ENCODE assay signal across 8 cellular contexts in the genomic region with DNA sequence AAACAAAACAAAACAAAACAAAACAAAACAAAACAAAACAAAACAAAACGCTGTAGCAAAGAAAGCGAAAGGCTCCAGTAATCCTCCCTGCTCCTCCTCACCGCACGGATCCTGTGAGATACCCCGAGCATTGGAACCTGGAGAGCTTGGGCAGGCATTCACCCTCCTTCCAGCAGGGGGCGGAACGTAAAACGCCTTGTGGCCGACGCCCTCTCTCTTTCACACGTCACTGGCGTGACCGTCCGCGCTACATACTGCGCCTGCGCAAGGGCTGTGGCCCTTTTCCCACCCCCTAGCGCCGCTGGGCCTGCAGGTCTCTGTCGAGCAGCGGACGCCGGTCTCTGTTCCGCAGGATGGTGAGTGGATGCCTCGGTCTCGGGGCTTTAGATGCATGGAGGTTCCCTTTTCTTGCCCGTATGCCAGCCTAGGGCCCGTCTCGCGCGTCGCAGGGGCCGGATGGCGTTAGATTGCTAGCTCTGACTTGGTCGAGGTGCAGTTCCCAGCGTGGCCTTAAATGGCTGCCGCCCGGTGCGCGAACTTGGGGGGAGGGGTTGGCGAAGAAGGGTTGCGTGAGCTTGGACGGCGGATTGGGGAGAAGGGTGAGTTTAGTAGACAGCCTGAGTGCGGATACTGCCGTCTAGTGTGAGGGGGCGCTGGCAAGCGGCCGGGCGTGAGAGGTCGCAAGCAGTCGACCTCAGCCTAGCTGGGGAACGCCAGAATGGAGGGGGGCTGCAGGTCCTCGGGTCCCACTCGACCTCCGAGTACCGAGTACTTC. TPM values are rescaled to one million over a fixed set of nuclear protein-coding genes. Genes with fewer than 3 reads are reported as not detected.
DNase-seq lines count a peak whose midpoint lies in the region; ATAC-seq lines count a peak whose summit lies in the region.

Gene RPL5, plus strand, starts transcription at position 279 of the 775 bp plus-strand sequence. Its CDS starts 75 bp downstream, at position 354.

- H3K4me3 Mint-ChIP-seq in effector memory CD8-positive, alpha-beta T cell = peak within 1 kb of the TSS; percentile 95
- H3K4me3 Mint-ChIP-seq in memory B cell = peak within 1 kb of the TSS; percentile 95

- H3K27ac Mint-ChIP-seq in effector memory CD8-positive, alpha-beta T cell = peak within 1 kb of the TSS; percentile 97 to 99
- peak within 1 kb of the TSS; percentile 97 for H3K27ac Mint-ChIP-seq in memory B cell

- H3K9me3 Mint-ChIP-seq in effector memory CD8-positive, alpha-beta T cell = no peaks in the 10 kb centered on the region
- no peaks in the 10 kb centered on the region for H3K9me3 Mint-ChIP-seq in memory B cell

- H3K4me1 Mint-ChIP-seq in effector memory CD8-positive, alpha-beta T cell (ENCODE audit: low read depth in 2 of 2) = peaks cover 29 to 42% of the 10 kb centered on the region in 2 donors
- peaks cover 30% of the 10 kb centered on the region for H3K4me1 Mint-ChIP-seq in memory B cell

- POLR2A ChIA-PET in activated CD8-positive, alpha-beta memory T cell treated with anti-CD3 and anti-CD28 coated beads for 36 hours (lab: Charles Lee) = interaction anchor here (0.6 to 1.9 kb wide), 8 partner anchors 8 to 422 kb away, joined by 3 to 14 read pairs (median 3); partner anchors contain the start of gene DIPK1A

- peaks cover 51% of the 10 kb centered on the region for H3K36me3 Mint-ChIP-seq in effector memory CD8-positive, alpha-beta T cell (ENCODE audit: insufficient read depth)
- H3K36me3 Mint-ChIP-seq in memory B cell = peaks cover 22% of the 10 kb centered on the region

- in situ Hi-C loops in Caki2 (cut with HindIII; ENCODE audit: low pct_unique_long_range_greater_than_20kb, low sequenced_read_pairs) = no loop called here

- CTCF ChIA-PET in activated CD8-positive, alpha-beta memory T cell treated with anti-CD3 and anti-CD28 coated beads for 36 hours (lab: Charles Lee) = interaction anchor here (0.6 to 2.6 kb wide), 15 partner anchors 9 to 1143 kb away, joined by 3 to 11 read pairs (median 3); no protein-coding TSS in a partner anchor

- DNase-seq in Caki2 (ENCODE audit: low read depth) (peak; percentile 95), HT1080 (ENCODE audit: low read depth) (peak; percentile 95), NOMO-1 (lab: John Stamatoyannopoulos, UW; ENCODE audit: unreplicated experiment in 2 of 2) (peak; percentile 97 to 98), memory B cell (ENCODE audit: low spot score in 2 of 2) (peak; percentile 98)
- peak; percentile 96 to 98 (median 97) for DNase-seq in effector memory CD8-positive, alpha-beta T cell
- peak; percentile 93 for DNase-seq in stimulated activated CD8-positive, alpha-beta memory T cell treated with anti-CD3 and anti-CD28 coated beads, Interleukin-12 subunit alpha, Interleukin-12 subunit beta, amount 100 ng/mL, for 24 hours (ENCODE audit: extremely low read depth)

- peak; percentile 91 for ATAC-seq in GM21360 (IDR thresholded peaks at IDR 0.05; ENCODE audit: unreplicated experiment)
- ATAC-seq in effector memory CD8-positive, alpha-beta T cell (replicated peaks) = peak; percentile 84
- peak; percentile 88 for ATAC-seq in memory B cell (ENCODE audit: low read depth)

- H3K27me3 Mint-ChIP-seq in effector memory CD8-positive, alpha-beta T cell = no peaks in the 10 kb centered on the region
- no peaks in the 10 kb centered on the region for H3K27me3 Mint-ChIP-seq in memory B cell

RNA-seq across cellular contexts. Expression of gene RPL5, which starts in this region (rescaled TPM):
- total RNA-seq in Caki2 (2014; rRNA removed; shearing (Covaris generic); ENCODE audit: low replicate concordance) = 1,215 and 1,251 TPM in 2 replicates
- total RNA-seq in HT1080 (2014; rRNA removed; shearing (Covaris generic)) = 2,044 and 2,170 TPM in 2 replicates
- polyA plus RNA-seq in HT1080 (2015; cell fraction: cytosol; rRNA removed) = 3,010 and 3,350 TPM in 2 replicates
- polyA plus RNA-seq in HT1080 (2015; cell fraction: nucleus; rRNA removed) = 1,272 and 1,289 TPM in 2 replicates
- total RNA-seq in activated CD8-positive, alpha-beta memory T cell treated with anti-CD3 and anti-CD28 coated beads for 36 hours = 1,000 to 10,000 TPM; 1,483 to 1,514 TPM

Comparison
In these comparisons a context has a peak if more than half of its experiments do, and no peak if none do; other contexts are left out.
1. Peak in every context shown above with its lines: DNase-seq and ATAC-seq.